ENCODE assay signal across 7 cellular contexts in genomic region chr2:74001781-74002514, GRCh38. TPM values are rescaled to one million over a fixed set of nuclear protein-coding genes. Genes with fewer than 3 reads are reported as not detected.
DNase-seq lines count a peak whose midpoint lies in the region; ATAC-seq and TF ChIP-seq lines count a peak whose summit lies in the region.

No MANE protein-coding gene starts in this region.

- H3K9me3 Mint-ChIP-seq in stimulated activated memory B cell treated with anti-CD40 and anti-IgM and Interleukin-4, amounts not matched to agents 10 μg/mL and 1 μg/mL and 100 μg/mL, for 72 hours, result no peaks in the 10 kb centered on the region

- no peak for TF ChIP-seq POLR2A in gastroesophageal sphincter (IDR thresholded peaks at IDR 0.05)

- peak overlapping the region; percentile 79 for H3K4me3 Mint-ChIP-seq in stimulated activated memory B cell treated with anti-CD40 and anti-IgM and Interleukin-4, amounts not matched to agents 10 μg/mL and 1 μg/mL and 100 μg/mL, for 72 hours

- peaks cover 19% of the 10 kb centered on the region for H3K4me1 ChIP-seq in RWPE2 (ENCODE audit: insufficient read depth, poor library complexity, severe bottlenecking)
- H3K4me1 ChIP-seq in gastroesophageal sphincter, result peaks cover 0 to 70% (median 27%) of the 10 kb centered on the region in 3 donors

- H3K36me3 Mint-ChIP-seq in stimulated activated memory B cell treated with anti-CD40 and anti-IgM and Interleukin-4, amounts not matched to agents 10 μg/mL and 1 μg/mL and 100 μg/mL, for 72 hours, result peaks cover 25% of the 10 kb centered on the region

- no peaks in the 10 kb centered on the region for H3K36me3 ChIP-seq in RWPE2 (ENCODE audit: low read depth)
- H3K36me3 ChIP-seq in gastroesophageal sphincter, result no peaks in the 10 kb centered on the region

- H3K27me3 ChIP-seq in RWPE2 (ENCODE audit: insufficient read depth, poor library complexity, severe bottlenecking) (no peaks in the 10 kb centered on the region), gastroesophageal sphincter (no peaks in the 10 kb centered on the region)

- 8 to 34% methylated on average over 4 to 5 of the region's 24 CpGs for WGBS in gastroesophageal sphincter (ENCODE audit: low coverage in 1 of 2), 2 donors

- H3K9me3 ChIP-seq in RWPE2 (ENCODE audit: severe bottlenecking), result no peaks in the 10 kb centered on the region
- H3K9me3 ChIP-seq in gastroesophageal sphincter, result no peaks in the 10 kb centered on the region

- H3K27ac ChIP-seq in RWPE2 (ENCODE audit: poor library complexity, severe bottlenecking) (no peak overlapping the region), gastroesophageal sphincter (peak overlapping the region in 3 of 4 donors; percentile 69 to 75 (median 73))

- no peaks in the 10 kb centered on the region for H3K27me3 Mint-ChIP-seq in stimulated activated memory B cell treated with anti-CD40 and anti-IgM and Interleukin-4, amounts not matched to agents 10 μg/mL and 1 μg/mL and 100 μg/mL, for 72 hours

- H3K4me3 ChIP-seq in HFF-Myc (replicated peaks; ENCODE audit: low read depth, low read length) (peak overlapping the region; percentile 22), RWPE2 (ENCODE audit: severe bottlenecking) (peak overlapping the region; percentile 40), gastroesophageal sphincter (peak overlapping the region; percentile 48 to 69)

- peaks cover 90% of the 10 kb centered on the region for H3K4me1 Mint-ChIP-seq in stimulated activated memory B cell treated with anti-CD40 and anti-IgM and Interleukin-4, amounts not matched to agents 10 μg/mL and 1 μg/mL and 100 μg/mL, for 72 hours

- TF ChIP-seq EP300 in gastroesophageal sphincter (IDR thresholded peaks at IDR 0.05), result no peak

- no peak for TF ChIP-seq CTCF in HFF-Myc (IDR thresholded peaks at IDR 0.05; ENCODE audit: low read depth, low read length, missing control alignments)
- TF ChIP-seq CTCF in RWPE2 (IDR thresholded peaks at IDR 0.05; ENCODE audit: poor library complexity, severe bottlenecking), result no peak
- TF ChIP-seq CTCF in gastroesophageal sphincter (IDR thresholded peaks at IDR 0.05), result no peak

- DNase-seq in HFF-Myc (ENCODE audit: extremely low read depth, low read depth) (no peak), RWPE2 (ENCODE audit: low spot score) (peak; percentile 30), cortex of kidney (lab: John Stamatoyannopoulos, UW) (no peak)
- DNase-seq in activated CD4-positive, alpha-beta T cell treated with anti-CD3 and anti-CD28 coated beads, Interleukin-2, amount 50 U/mL, for 4 hours, result no peak

- ATAC-seq in GM18861 (IDR thresholded peaks at IDR 0.05; ENCODE audit: unreplicated experiment) (peak; percentile 43), RWPE2 (ENCODE audit: low read depth) (no peak; the same call in 2 of the 3 replicates), gastroesophageal sphincter (peak; percentile 60)
- ATAC-seq in stimulated activated memory B cell treated with anti-CD40 and anti-IgM and Interleukin-4, amounts not matched to agents 10 μg/mL and 1 μg/mL and 100 μg/mL, for 72 hours, result peak; percentile 71

- H3K27ac Mint-ChIP-seq in stimulated activated memory B cell treated with anti-CD40 and anti-IgM and Interleukin-4, amounts not matched to agents 10 μg/mL and 1 μg/mL and 100 μg/mL, for 72 hours, result peak overlapping the region; percentile 79

RNA-seq across cellular contexts. Expression of gene TET3, which starts 17.2 kb away (rescaled TPM):
- total RNA-seq in gastroesophageal sphincter, result 1 to 10 TPM; 3.3 to 8.9 (median 5.8) TPM
